In the genomic region with DNA sequence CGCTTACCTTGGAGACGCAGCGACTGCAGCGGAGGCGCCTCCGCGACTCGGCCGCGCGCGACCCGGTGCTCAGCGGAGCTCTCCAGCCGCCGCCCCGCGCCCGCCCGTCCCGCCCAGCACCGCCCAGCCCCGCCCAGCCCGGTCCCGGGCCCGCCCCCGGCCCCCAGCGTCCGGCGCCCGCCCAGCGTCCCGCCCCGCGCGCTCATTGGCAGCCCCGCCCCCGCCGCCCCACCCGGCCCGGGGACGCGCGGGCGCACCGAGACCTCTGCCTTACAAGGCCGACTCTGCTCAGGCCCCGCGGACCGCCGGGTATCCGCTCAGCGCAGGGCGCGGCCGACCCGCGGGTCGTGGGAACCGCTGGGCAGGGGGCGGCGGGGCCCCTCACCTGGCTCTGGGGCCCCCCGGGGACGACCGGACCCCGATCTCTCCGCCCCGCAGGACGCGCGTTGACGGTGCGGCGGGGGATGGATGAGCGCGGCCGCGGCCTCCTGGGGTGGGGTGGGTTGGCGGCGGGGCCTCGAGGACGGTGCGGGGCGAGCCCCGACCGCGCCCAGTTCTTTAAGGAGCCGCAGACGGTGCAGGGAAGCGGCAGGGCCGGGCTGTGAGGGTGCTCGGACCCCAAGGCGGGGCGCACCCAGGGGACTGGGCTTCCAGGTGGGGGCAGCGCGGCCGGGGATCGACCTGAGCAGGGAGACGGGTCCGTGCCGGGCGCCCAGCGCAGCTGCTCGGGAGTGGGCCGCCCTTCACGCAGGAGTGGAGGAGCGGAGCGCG, we compare ENCODE assay signal across 7 cellular contexts. TPM values are rescaled to one million over a fixed set of nuclear protein-coding genes. Genes with fewer than 3 reads are reported as not detected.
DNase-seq lines count a peak whose midpoint lies in the region; ATAC-seq lines count a peak whose summit lies in the region.
"Not testable (repeated sequence)": the region's sequence is repeated elsewhere in the genome, so short reads cannot be mapped to it uniquely, and the experiment has no call there.

Gene TPPP, minus strand, starts transcription at position 82 of the 771 bp plus-strand sequence. CDS start 15,292 bp downstream, outside the sequence.

- ATAC-seq in GM18868 (IDR thresholded peaks at IDR 0.05; ENCODE audit: unreplicated experiment): peak; percentile 75
- ATAC-seq in HG03097 (IDR thresholded peaks at IDR 0.05; ENCODE audit: low FRiP score, unreplicated experiment): peak; percentile 66
- peak; percentile 74 for ATAC-seq in central memory CD8-positive, alpha-beta T cell (replicated peaks; ENCODE audit: extremely low read depth, poor library complexity, severe bottlenecking)

- not testable (repeated sequence) for H3K36me3 Mint-ChIP-seq in activated CD4-positive, alpha-beta T cell treated with anti-CD3 and anti-CD28 coated beads, Interleukin-2, amount 10 ng/mL, durations not matched to agents 7 days and 5 days (ENCODE audit: low read depth); central memory CD8-positive, alpha-beta T cell (ENCODE audit: insufficient read depth)

- not testable (repeated sequence) for H3K9me3 Mint-ChIP-seq in activated CD4-positive, alpha-beta T cell treated with anti-CD3 and anti-CD28 coated beads, Interleukin-2, amount 10 ng/mL, durations not matched to agents 7 days and 5 days; central memory CD8-positive, alpha-beta T cell

- H3K27me3 ChIP-seq in skeletal muscle satellite cell (ENCODE audit: control insufficient read depth, insufficient read depth, low read length): not testable (repeated sequence)

- not testable (repeated sequence) for H3K9ac ChIP-seq in skeletal muscle satellite cell (ENCODE audit: low read depth, low read length)

- H3K4me3 Mint-ChIP-seq in activated CD4-positive, alpha-beta T cell treated with anti-CD3 and anti-CD28 coated beads, Interleukin-2, amount 10 ng/mL, durations not matched to agents 7 days and 5 days: not testable (repeated sequence)
- peak within 1 kb of the TSS; percentile 67 for H3K4me3 Mint-ChIP-seq in central memory CD8-positive, alpha-beta T cell

- peaks cover 14% of the 10 kb centered on the region for H3K27me3 Mint-ChIP-seq in activated CD4-positive, alpha-beta T cell treated with anti-CD3 and anti-CD28 coated beads, Interleukin-2, amount 10 ng/mL, durations not matched to agents 7 days and 5 days
- not testable (repeated sequence) for H3K27me3 Mint-ChIP-seq in central memory CD8-positive, alpha-beta T cell

- POLR2A ChIA-PET in activated CD4-positive, alpha-beta T cell treated with anti-CD3 and anti-CD28 coated beads, Interleukin-2, amount 10 ng/mL, durations not matched to agents 7 days and 5 days (lab: Charles Lee): not testable (repeated sequence)

- CTCF ChIA-PET in activated CD4-positive, alpha-beta T cell treated with anti-CD3 and anti-CD28 coated beads, Interleukin-2, amount 10 ng/mL, durations not matched to agents 7 days and 5 days (lab: Charles Lee): not testable (repeated sequence)

- peak within 1 kb of the TSS; percentile 67 for H3K4me2 ChIP-seq in skeletal muscle satellite cell (ENCODE audit: low read length)

- DNase-seq in NCI-H446 (lab: John Stamatoyannopoulos, UW) (peak; percentile 69 to 93), islet precursor cell (peak; percentile 89)
- peak; percentile 76 for DNase-seq in activated CD4-positive, alpha-beta T cell treated with anti-CD3 and anti-CD28 coated beads, Interleukin-2, amount 10 ng/mL, durations not matched to agents 7 days and 5 days
- DNase-seq in central memory CD8-positive, alpha-beta T cell (ENCODE audit: low spot score in 2 of 2): peak; percentile 55 to 69

- not testable (repeated sequence) for H3K4me3 ChIP-seq in skeletal muscle satellite cell (ENCODE audit: low read length)

- not testable (repeated sequence) for H3K4me1 ChIP-seq in skeletal muscle satellite cell (ENCODE audit: control insufficient read depth, insufficient read depth, low read length)

- not testable (repeated sequence) for H3K27ac Mint-ChIP-seq in activated CD4-positive, alpha-beta T cell treated with anti-CD3 and anti-CD28 coated beads, Interleukin-2, amount 10 ng/mL, durations not matched to agents 7 days and 5 days
- H3K27ac Mint-ChIP-seq in central memory CD8-positive, alpha-beta T cell (ENCODE audit: low read depth): peak within 1 kb of the TSS; percentile 22

- not testable (repeated sequence) for H3K36me3 ChIP-seq in skeletal muscle satellite cell (ENCODE audit: insufficient read depth, low read length)

- H3K9me3 ChIP-seq in skeletal muscle satellite cell (replicated peaks; ENCODE audit: low read length): not testable (repeated sequence)

- H3K4me1 Mint-ChIP-seq in activated CD4-positive, alpha-beta T cell treated with anti-CD3 and anti-CD28 coated beads, Interleukin-2, amount 10 ng/mL, durations not matched to agents 7 days and 5 days; central memory CD8-positive, alpha-beta T cell: not testable (repeated sequence)

RNA-seq across cellular contexts. Expression of gene TPPP, which starts in this region (rescaled TPM):
- total RNA-seq in activated CD4-positive, alpha-beta T cell treated with anti-CD3 and anti-CD28 coated beads, Interleukin-2, amount 10 ng/mL, durations not matched to agents 7 days and 5 days: under 1 TPM; 0.02 to 0.05 TPM
- total RNA-seq in skeletal muscle satellite cell (2012; rRNA removed): under 0.01 and 0.25 TPM in 2 replicates

Comparison
In these comparisons a context has a peak if more than half of its experiments do, and no peak if none do; other contexts are left out.
1. Peak in DNase-seq in activated CD4-positive, alpha-beta T cell treated with anti-CD3 and anti-CD28 coated beads, Interleukin-2, amount 10 ng/mL, durations not matched to agents 7 days and 5 days; RNA of the gene not detected or under 1 TPM.